ENCODE assay signal across 12 cellular contexts in the genomic region with DNA sequence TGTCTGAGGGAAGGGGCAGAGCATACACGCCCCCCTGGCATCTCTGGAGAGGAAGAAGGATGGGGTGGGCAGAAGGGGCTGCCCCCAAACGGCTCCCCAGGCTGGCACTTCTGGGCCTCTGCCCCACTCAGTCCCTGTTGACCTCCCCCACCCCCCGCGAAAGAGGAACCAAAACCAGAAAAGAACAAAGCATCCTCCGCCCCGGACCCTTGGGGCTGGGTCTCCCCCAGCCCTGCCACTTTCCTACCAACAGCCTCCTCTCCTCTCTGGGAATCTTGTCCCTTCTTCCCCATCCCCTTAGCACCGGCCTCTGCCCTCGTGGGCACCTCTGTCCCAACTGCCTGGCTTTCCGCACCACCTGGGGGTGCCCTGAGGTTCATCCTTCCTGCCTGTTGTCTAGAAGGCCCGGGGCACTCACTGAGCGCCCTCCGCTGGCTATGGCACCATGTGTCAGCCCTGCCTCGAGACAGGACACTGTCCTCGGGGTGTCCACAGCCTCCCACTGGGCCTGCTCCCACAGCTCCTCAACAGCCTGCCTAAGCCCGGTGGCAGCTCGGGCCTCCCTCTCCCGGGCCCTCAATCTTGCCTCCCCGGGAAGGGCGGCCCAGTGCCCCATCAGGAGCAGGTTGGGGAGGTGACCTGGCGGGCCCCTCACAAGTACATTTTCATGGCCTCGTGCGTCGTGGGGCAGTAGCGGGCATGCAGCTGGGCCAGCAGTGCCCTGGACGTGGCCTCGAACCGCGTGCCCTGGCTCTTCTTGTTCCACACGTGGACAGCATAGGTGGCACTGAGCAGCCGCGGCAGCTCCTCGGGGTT. TPM values are rescaled to one million over a fixed set of nuclear protein-coding genes. Genes with fewer than 3 reads are reported as not detected.
DNase-seq lines count a peak whose midpoint lies in the region; ATAC-seq and TF ChIP-seq lines count a peak whose summit lies in the region.
"Had no signal": no experiment of that assay in that cellular context is flagged by ENCODE, and none has a peak within 500 bp of the region (broad histone marks: within the 10 kb centered on the region; RNA-seq: fewer than 3 reads in every experiment).

No MANE protein-coding gene starts in this region.

- H3K4me3 ChIP-seq in heart right ventricle (no peak overlapping the region), PC-3 (ENCODE audit: low read length) (no peak overlapping the region), right atrium auricular region (no peak overlapping the region), uterus (no peak overlapping the region)

- TF ChIP-seq POLR2A in uterus (IDR thresholded peaks at IDR 0.05) = no peak

- H3K36me3 ChIP-seq in heart right ventricle (peaks cover 0 to 61% (median 28%) of the 10 kb centered on the region in 9 donors), PC-3 (ENCODE audit: low read depth, low read length) (no peaks in the 10 kb centered on the region), right atrium auricular region (peaks cover 45% of the 10 kb centered on the region), uterus (no peaks in the 10 kb centered on the region)

- CTCF ChIA-PET in PC-3 (lab: Charles Lee) = no interaction called here

- no peak overlapping the region for H3K9ac ChIP-seq in PC-3 (ENCODE audit: low read length)

- H3F3A ChIP-seq in PC-3 (ENCODE audit: low read length, unreplicated experiment) = no peaks in the 10 kb centered on the region

- H3K27ac ChIP-seq in heart right ventricle (peak overlapping the region in 9 of 10 donors; percentile 1 to 93 (median 50)), PC-3 (ENCODE audit: low read length) (no peak overlapping the region), right atrium auricular region (peak overlapping the region; percentile 95 to 98), uterus (peak overlapping the region; percentile 51 to 56)

- no peak for TF ChIP-seq CTCF in heart right ventricle (IDR thresholded peaks at IDR 0.05)
- TF ChIP-seq CTCF in PC-3 (conservative IDR thresholded peaks at IDR 0.05; ENCODE audit: low read depth, low read length) = peak; percentile 30; the same call in 1 of the 2 replicates
- TF ChIP-seq CTCF in right atrium auricular region (IDR thresholded peaks at IDR 0.05) = no peak
- TF ChIP-seq CTCF in uterus (IDR thresholded peaks at IDR 0.05) = no peak

- no peak overlapping the region for H3K4me2 ChIP-seq in PC-3 (ENCODE audit: low read length)

- H3K9me2 ChIP-seq in PC-3 (replicated peaks; ENCODE audit: low read length) = no peaks in the 10 kb centered on the region

- no peaks in the 10 kb centered on the region for H4K20me1 ChIP-seq in PC-3 (ENCODE audit: low read length)

- no peaks in the 10 kb centered on the region for H3K9me3 Mint-ChIP-seq in T-helper 2 cell treated with Interferon-gamma antibody and Interleukin-4, amounts not matched to agents 5 μg/mL and 100 μg/mL, for 36 hours
- H3K9me3 Mint-ChIP-seq: type B pancreatic cell had no signal

- no peaks in the 10 kb centered on the region for H3K4me1 Mint-ChIP-seq in T-helper 2 cell treated with Interferon-gamma antibody and Interleukin-4, amounts not matched to agents 5 μg/mL and 100 μg/mL, for 36 hours (ENCODE audit: low read depth)

- H3K4me3 Mint-ChIP-seq in T-helper 2 cell treated with Interferon-gamma antibody and Interleukin-4, amounts not matched to agents 5 μg/mL and 100 μg/mL, for 36 hours = no peak overlapping the region
- H3K4me3 Mint-ChIP-seq: type B pancreatic cell had no signal

- BruUV-seq in PC-3 (replicated peaks; lab: Mats Ljungman, UMichigan) = no TSS peak

- H3K27me3 ChIP-seq in heart right ventricle = no peaks in the 10 kb centered on the region
- H3K27me3 ChIP-seq in PC-3 (ENCODE audit: low read length) = no peaks in the 10 kb centered on the region
- H3K27me3 ChIP-seq in right atrium auricular region = no peaks in the 10 kb centered on the region
- H3K27me3 ChIP-seq in uterus = no peaks in the 10 kb centered on the region

- H3K27me3 Mint-ChIP-seq in T-helper 2 cell treated with Interferon-gamma antibody and Interleukin-4, amounts not matched to agents 5 μg/mL and 100 μg/mL, for 36 hours (ENCODE audit: low read depth) = no peaks in the 10 kb centered on the region
- H3K27me3 Mint-ChIP-seq: type B pancreatic cell had no signal

- intact Hi-C loops in heart right ventricle (cut with DNase I) (no loop called here), Right ventricle myocardium inferior (cut with DNase I) (no loop called here), PC-3 (cut with micrococcal nuclease) (no loop called here), uterus (cut with DNase I; ENCODE audit: low total_unique reads) (no loop called here)

- POLR2A ChIA-PET in PC-3 (lab: Charles Lee; ENCODE audit: unreplicated experiment) = no interaction called here

- H2AFZ ChIP-seq in PC-3 (ENCODE audit: low read length) = no peak overlapping the region

- WGBS in heart right ventricle, 2 donors = 85 to 89% methylated on average over 32 of the region's 32 CpGs

- no peaks in the 10 kb centered on the region for H3K79me2 ChIP-seq in PC-3 (ENCODE audit: low read length)

- DNase-seq in heart right ventricle (no peak), Right ventricle myocardium inferior (ENCODE audit: missing footprints) (no peak), PC-3 (no peak), right atrium auricular region (ENCODE audit: low spot score) (no peak), uterus (no peak)
- no peak for DNase-seq in T-helper 2 cell treated with Interferon-gamma antibody and Interleukin-4, amounts not matched to agents 5 μg/mL and 100 μg/mL, for 36 hours (ENCODE audit: low spot score)
- DNase-seq: activated T-cell treated with anti-CD3 and anti-CD28 coated beads, Interleukin-2, amount 50 U/mL, for 1 hour; anterior cingulate cortex had no signal

- ATAC-seq in heart right ventricle (no peak), Right ventricle myocardium inferior (no peak), PC-3 (no peak), HG03565 (IDR thresholded peaks at IDR 0.05; ENCODE audit: unreplicated experiment) (no peak), GM21360 (IDR thresholded peaks at IDR 0.05; ENCODE audit: unreplicated experiment) (no peak)
- ATAC-seq: Panc1 had no signal

- no peaks in the 10 kb centered on the region for H3K36me3 Mint-ChIP-seq in T-helper 2 cell treated with Interferon-gamma antibody and Interleukin-4, amounts not matched to agents 5 μg/mL and 100 μg/mL, for 36 hours (ENCODE audit: low read depth)
- H3K36me3 Mint-ChIP-seq: type B pancreatic cell had no signal

- H3K9me3 ChIP-seq in heart right ventricle (no peaks in the 10 kb centered on the region), PC-3 (ENCODE audit: low read length) (no peaks in the 10 kb centered on the region), right atrium auricular region (no peaks in the 10 kb centered on the region), uterus (no peaks in the 10 kb centered on the region)

- H3K27ac Mint-ChIP-seq in T-helper 2 cell treated with Interferon-gamma antibody and Interleukin-4, amounts not matched to agents 5 μg/mL and 100 μg/mL, for 36 hours = no peak overlapping the region
- H3K27ac Mint-ChIP-seq: type B pancreatic cell had no signal

- H3K4me1 ChIP-seq in heart right ventricle = peaks cover 30 to 87% (median 69%) of the 10 kb centered on the region in 9 donors
- H3K4me1 ChIP-seq in PC-3 (ENCODE audit: insufficient read depth, low read length) = peaks cover 14% of the 10 kb centered on the region
- H3K4me1 ChIP-seq in right atrium auricular region = peaks cover 0 to 66% of the 10 kb centered on the region in 2 donors
- H3K4me1 ChIP-seq in uterus = peaks cover 12 to 15% of the 10 kb centered on the region in 2 donors

RNA-seq across cellular contexts. Expression of a gene that starts 28.2 kb away (rescaled TPM):
- total RNA-seq in heart right ventricle (100 to 1,000 TPM in 2 of 10 donors, 10 to 100 TPM in 8; 61.4 to 123 (median 80.6) TPM), Right ventricle myocardium inferior (81.2 TPM), PC-3 (2014; rRNA removed) (0.63 and 3.2 TPM in 2 replicates), right atrium auricular region (10 to 100 TPM; 40.8 to 78.6 TPM), uterus (10 to 100 TPM in 3 of 4 donors, 1 to 10 TPM in 1; 4.4 to 100.0 (median 19.6) TPM)
- 100 to 1,000 TPM in 1 of 2 donors, 10 to 100 TPM in 1; 95.0 to 167 TPM for polyA plus RNA-seq in heart right ventricle

RNA-seq across cellular contexts. Expression of a gene that starts 43.3 kb away (rescaled TPM):
- total RNA-seq in heart right ventricle (100 to 1,000 TPM; 261 to 633 (median 312) TPM), Right ventricle myocardium inferior (268 TPM), PC-3 (2014; rRNA removed) (64.2 and 73.3 TPM in 2 replicates), right atrium auricular region (100 to 1,000 TPM; 265 to 288 TPM), uterus (100 to 1,000 TPM in 1 of 4 donors, 10 to 100 TPM in 3; 34.0 to 225 (median 51.7) TPM)
- 100 to 1,000 TPM in 1 of 2 donors, 10 to 100 TPM in 1; 91.9 to 303 TPM for polyA plus RNA-seq in heart right ventricle

RNA-seq across cellular contexts. Expression of a gene that starts 52.0 kb away (rescaled TPM):
- total RNA-seq in heart right ventricle (1 to 10 TPM in 1 of 10 donors, under 1 TPM in 9; 0.32 to 1.2 (median 0.50) TPM), Right ventricle myocardium inferior (0.41 TPM), PC-3 (2014; rRNA removed) (not detected in 2 replicates), right atrium auricular region (not detected), uterus (under 1 TPM in 1 of 4 donors, not detected in 3; 0.79 TPM)
- polyA plus RNA-seq in heart right ventricle = not detected
